ENCODE assay signal across 29 cellular contexts in the genomic region with DNA sequence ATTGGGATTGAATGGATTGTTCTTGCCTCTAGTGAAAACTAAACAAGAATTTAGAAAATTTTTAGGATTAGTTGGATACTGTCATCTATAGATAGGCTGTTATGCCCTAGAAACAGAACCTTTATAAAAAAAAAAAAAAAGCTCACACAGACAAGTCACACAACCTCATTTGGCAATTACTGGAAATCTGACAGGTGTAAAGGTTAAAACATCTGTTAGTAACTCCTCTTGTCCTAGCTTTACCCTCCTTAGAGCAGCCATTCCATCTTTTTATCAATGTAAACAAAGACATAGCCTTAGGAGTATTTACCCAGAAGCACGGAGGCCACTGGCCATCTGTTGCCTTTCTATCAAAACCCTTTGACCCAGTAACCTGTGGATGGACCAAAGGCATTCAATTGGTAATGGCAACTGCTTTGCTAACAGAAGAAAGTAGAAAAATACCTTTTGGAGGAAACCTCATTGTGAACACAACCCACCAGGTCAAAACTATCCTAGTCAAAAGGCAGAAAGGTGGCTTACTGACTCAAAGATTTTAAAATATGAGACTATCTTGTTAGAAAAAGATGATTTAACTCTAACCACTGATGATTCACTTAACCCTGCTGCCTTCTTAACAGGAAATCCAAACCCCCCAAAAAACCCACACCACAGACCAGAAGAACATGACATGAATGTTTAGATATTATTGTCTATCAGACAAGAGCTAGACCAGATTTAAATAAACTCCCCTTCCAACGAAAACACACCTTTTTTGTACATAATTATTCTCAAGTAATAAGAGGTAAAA.
A peak's percentile ranks its signal among the peaks of the same experiment; 100 is the strongest.
DNase-seq lines count a peak whose midpoint lies in the region; ATAC-seq, FAIRE-seq and TF ChIP-seq lines count a peak whose summit lies in the region.
"Had no signal": no experiment of that assay in that cellular context is flagged by ENCODE, and none has a peak within 500 bp of the region (broad histone marks: within the 10 kb centered on the region; RNA-seq: fewer than 3 reads in every experiment).

No MANE protein-coding gene starts in this region.

- POLR2A ChIA-PET in H1 (lab: Charles Lee; ENCODE audit: partially characterized antibody) = no interaction called here

- no peaks in the 10 kb centered on the region for H3K79me2 ChIP-seq in H1 (ENCODE audit: control insufficient read depth in 1 of 2, insufficient read depth in 2 of 2, low read length in 2 of 2)

- no peak for TF ChIP-seq RAD21 in H1 (IDR thresholded peaks at IDR 0.05 in 1 of 2, conservative IDR thresholded peaks at IDR 0.05 in 1 of 2; ENCODE audit: low read depth in 2 of 2, low read length in 2 of 2)

- H3K4me2 ChIP-seq in H1 (ENCODE audit: insufficient read depth in 1 of 2, low read depth in 2 of 2, low read length in 2 of 2) = no peak overlapping the region

- no peak for DNase-seq in T-helper 1 cell
- peak; percentile 19 for DNase-seq in stimulated activated CD4-positive, alpha-beta T cell treated with anti-CD3 and anti-CD28 coated beads, Interleukin-15, amount 100 ng/mL, for 24 hours
- DNase-seq in stimulated activated CD4-positive, alpha-beta T cell treated with anti-CD3 and anti-CD28 coated beads, Interleukin-4, amount 100 ng/mL, for 1 hour = no peak
- DNase-seq in H1 (ENCODE audit: low read depth in 1 of 2, low spot score in 2 of 2) = no peak
- no peak for DNase-seq in hypothalamus (lab: John Stamatoyannopoulos, UW)
- DNase-seq: AML-193; CD4-positive, alpha-beta T cell; dermis blood vessel endothelial cell; esophagus squamous epithelium; foreskin melanocyte; left colon; mesenchymal stem cell; NCI-H1436 treated with DMSO at 0.1 percent for 48 hours; NCI-H2107; NCI-H446; spleen; stimulated activated CD4-positive, alpha-beta T cell treated with anti-CD3 and anti-CD28 coated beads, Interleukin-4, amount 100 ng/mL, for 4 hours; stimulated activated naive CD4-positive, alpha-beta T cell had no signal

- no peak overlapping the region for H3K4ac ChIP-seq in H1 (replicated peaks; ENCODE audit: insufficient read length, low read depth, low read length)

- H3K36me3 ChIP-seq in H1 (ENCODE audit: control insufficient read depth in 2 of 4, insufficient read depth in 4 of 4, low read length in 3 of 4) = no peaks in the 10 kb centered on the region
- H3K36me3 ChIP-seq: esophagus squamous epithelium, right atrium auricular region, spleen, thoracic aorta, vagina had no signal

- FAIRE-seq in H1 (lab: Jason Lieb, UNC) = peak; percentile 58
- FAIRE-seq: A204.1, endometrium, GM12878, K562 had no signal

- no peaks in the 10 kb centered on the region; a peak in 1 of 7 replicates for H3K27me3 ChIP-seq in H1 (replicated peaks in 1 of 4; ENCODE audit: control insufficient read depth in 3 of 4, extremely low read depth in 1 of 4, insufficient read depth in 3 of 4, low read length in 3 of 4)
- H3K27me3 ChIP-seq: esophagus squamous epithelium, right atrium auricular region, spleen, vagina had no signal

- no peak for TF ChIP-seq CTCF in H1 (IDR thresholded peaks at IDR 0.05; ENCODE audit: control extremely low read depth in 1 of 3, insufficient read depth in 1 of 3, low read depth in 1 of 3, low read length in 3 of 3)

- no peaks in the 10 kb centered on the region for H3K79me1 ChIP-seq in H1 (ENCODE audit: low read depth, low read length)

- no peak overlapping the region for H3K9ac ChIP-seq in H1 (replicated peaks in 1 of 4; ENCODE audit: extremely low read depth in 1 of 4, low read depth in 3 of 4, low read length in 3 of 4)

- H4K5ac ChIP-seq in H1 (ENCODE audit: insufficient read length, low read depth, low read length) = no peak overlapping the region

- H2AK5ac ChIP-seq in H1 (ENCODE audit: low read depth, low read length) = no peak overlapping the region

- H4K8ac ChIP-seq in H1 (ENCODE audit: extremely low read depth, insufficient read depth, low read length) = no peak overlapping the region

- H3K9me3 Mint-ChIP-seq in T-helper 1 cell treated with Interleukin-12 subunit alpha and Interleukin-12 subunit beta and Interleukin-4 antibody, amounts not matched to agents 30 μg/mL and 1 μg/mL, for 36 hours = no peaks in the 10 kb centered on the region
- H3K9me3 Mint-ChIP-seq: CD4-positive, alpha-beta T cell had no signal

- TF ChIP-seq POLR2A in H1 (IDR thresholded peaks at IDR 0.05; ENCODE audit: control extremely low read depth in 1 of 2, low read depth in 2 of 2, low read length in 2 of 2) (no peak), GM18505 (IDR thresholded peaks at IDR 0.05; ENCODE audit: borderline replicate concordance, extremely low read depth, insufficient read depth, insufficient read length) (no peak)

- H3K4me1 ChIP-seq in H1 (replicated peaks in 1 of 4; ENCODE audit: control insufficient read depth in 3 of 4, insufficient read depth in 4 of 4, low read length in 3 of 4) = no peaks in the 10 kb centered on the region; a peak in 1 of 7 replicates
- H3K4me1 ChIP-seq: right atrium auricular region, spleen, vagina had no signal

- no peak overlapping the region for H3K56ac ChIP-seq in H1 (replicated peaks; ENCODE audit: insufficient read length, low read depth, low read length)

- CTCF ChIA-PET in H1 (lab: Charles Lee; ENCODE audit: partially characterized antibody) = no interaction called here

- H2BK20ac ChIP-seq in H1 (ENCODE audit: low read length) = no peak overlapping the region

- H2AFZ ChIP-seq in H1 (ENCODE audit: low read length) = no peak overlapping the region

- peaks cover 4% of the 10 kb centered on the region for H3K4me1 Mint-ChIP-seq in T-helper 1 cell treated with Interleukin-12 subunit alpha and Interleukin-12 subunit beta and Interleukin-4 antibody, amounts not matched to agents 30 μg/mL and 1 μg/mL, for 36 hours (ENCODE audit: low read depth)

- H3K4me3 Mint-ChIP-seq in T-helper 1 cell treated with Interleukin-12 subunit alpha and Interleukin-12 subunit beta and Interleukin-4 antibody, amounts not matched to agents 30 μg/mL and 1 μg/mL, for 36 hours = no peak overlapping the region
- H3K4me3 Mint-ChIP-seq: CD4-positive, alpha-beta T cell had no signal

- H3K36me3 Mint-ChIP-seq in T-helper 1 cell treated with Interleukin-12 subunit alpha and Interleukin-12 subunit beta and Interleukin-4 antibody, amounts not matched to agents 30 μg/mL and 1 μg/mL, for 36 hours (ENCODE audit: low read depth) = no peaks in the 10 kb centered on the region

- H3K4me3 ChIP-seq in H1 (ENCODE audit: extremely low read depth in 1 of 4, insufficient read depth in 2 of 4, low read depth in 3 of 4, low read length in 4 of 4) = no peak overlapping the region
- H3K4me3 ChIP-seq: esophagus squamous epithelium, GM12878, K562, right atrium auricular region, spleen, thoracic aorta, vagina had no signal

- no peak overlapping the region for H3K27ac ChIP-seq in H1 (ENCODE audit: low read depth, low read length)
- H3K27ac ChIP-seq: esophagus squamous epithelium, right atrium auricular region, spleen, thoracic aorta, vagina had no signal

- H2BK5ac ChIP-seq in H1 (ENCODE audit: low read depth, low read length) = no peak overlapping the region

- no peak overlapping the region for H2BK15ac ChIP-seq in H1 (ENCODE audit: low read length)

- no peak overlapping the region for H4K91ac ChIP-seq in H1 (replicated peaks; ENCODE audit: insufficient read length, low read length)

- no peak overlapping the region for H3K18ac ChIP-seq in H1 (ENCODE audit: extremely low read depth, low read length)

- no peaks in the 10 kb centered on the region for H3K27me3 Mint-ChIP-seq in T-helper 1 cell treated with Interleukin-12 subunit alpha and Interleukin-12 subunit beta and Interleukin-4 antibody, amounts not matched to agents 30 μg/mL and 1 μg/mL, for 36 hours (ENCODE audit: low read depth)
- H3K27me3 Mint-ChIP-seq: CD4-positive, alpha-beta T cell had no signal

- H3K9me3 ChIP-seq in H1 (ENCODE audit: insufficient read depth in 2 of 2, low read depth in 1 of 2, low read length in 1 of 2) = no peaks in the 10 kb centered on the region
- H3K9me3 ChIP-seq: esophagus squamous epithelium, right atrium auricular region, spleen, thoracic aorta, vagina had no signal

- no peak overlapping the region for H3K14ac ChIP-seq in H1 (ENCODE audit: insufficient read length)

- H2BK120ac ChIP-seq in H1 (replicated peaks; ENCODE audit: low read depth, low read length) = no peak overlapping the region

- peak overlapping the region; percentile 21 for H3K27ac Mint-ChIP-seq in T-helper 1 cell treated with Interleukin-12 subunit alpha and Interleukin-12 subunit beta and Interleukin-4 antibody, amounts not matched to agents 30 μg/mL and 1 μg/mL, for 36 hours
- H3K27ac Mint-ChIP-seq: CD4-positive, alpha-beta T cell had no signal

- TF ChIP-seq EP300 in H1 (IDR thresholded peaks at IDR 0.05; ENCODE audit: borderline replicate concordance in 1 of 2, low read depth in 2 of 2, low read length in 2 of 2) = no peak

- 92% methylated on average over 2 of the region's 2 CpGs; no CpG with 5 or more reads in 1 of the 2 experiments for WGBS in H1 (ENCODE audit: extremely low coverage in 1 of 2, insufficient coverage in 1 of 2, insufficient read length in 1 of 2, insufficient replicate concordance in 2 of 2, low coverage in 1 of 2, low lambda C conversion rate in 2 of 2, missing lambda C conversion rate in 1 of 2), 2 experiments

- H4K20me1 ChIP-seq in H1 (replicated peaks in 1 of 2; ENCODE audit: control insufficient read depth in 1 of 2, insufficient read depth in 2 of 2, low read length in 2 of 2) = no peaks in the 10 kb centered on the region

- H3K23ac ChIP-seq in H1 (ENCODE audit: insufficient read length) = no peak overlapping the region

- no peak overlapping the region for H2BK12ac ChIP-seq in H1 (ENCODE audit: low read depth, low read length)

- ATAC-seq in GM18868 (IDR thresholded peaks at IDR 0.05; ENCODE audit: unreplicated experiment) (no peak), GM18505 (IDR thresholded peaks at IDR 0.05; ENCODE audit: unreplicated experiment) (no peak)
- ATAC-seq: GM12878, K562, left colon, SK-N-SH treated with all-trans-retinoic acid at 6 μM for 48 hours had no signal

- no peaks in the 10 kb centered on the region for H3K23me2 ChIP-seq in H1 (ENCODE audit: low read depth, low read length)
